Comparison of ENCODE assay signal across 23 cellular contexts in genomic region chr2:191977754-191978153, GRCh38.
DNase-seq lines count a peak whose midpoint lies in the region; ATAC-seq, FAIRE-seq and TF ChIP-seq lines count a peak whose summit lies in the region.
"Had no signal": no experiment of that assay in that cellular context is flagged by ENCODE, and none has a peak within 500 bp of the region (broad histone marks: within the 10 kb centered on the region; RNA-seq: fewer than 3 reads in every experiment).

No MANE protein-coding gene starts in this region.

- in situ Hi-C loops in HepG2 (cut with HindIII; ENCODE audit: extremely low pct_ligation_motif_present, low pct_unique_long_range_greater_than_20kb): no loop called here

- no peak for TF ChIP-seq CTCF in HepG2 (CRISPR knock-in tag; IDR thresholded peaks at IDR 0.05)
- TF ChIP-seq CTCF in right lobe of liver (IDR thresholded peaks at IDR 0.05): no peak
- no peak for TF ChIP-seq CTCF in astrocyte (IDR thresholded peaks at IDR 0.05; ENCODE audit: insufficient read depth, low read depth, low read length)
- no peak for TF ChIP-seq CTCF in fibroblast of pulmonary artery (IDR thresholded peaks at IDR 0.05; ENCODE audit: low read length, missing control alignments)
- no peak for TF ChIP-seq CTCF in type B pancreatic cell (conservative IDR thresholded peaks at IDR 0.05)

- H3K27me3 Mint-ChIP-seq in astrocyte (ENCODE audit: low read depth, unreplicated experiment): no peaks in the 10 kb centered on the region
- no peaks in the 10 kb centered on the region for H3K27me3 Mint-ChIP-seq in type B pancreatic cell
- H3K27me3 Mint-ChIP-seq in activated T-helper 17 cell treated with anti-CD3 and anti-CD28 coated beads, Interleukin-2, amount 50 U/mL, for 72 hours: peaks cover under 1% of the 10 kb centered on the region

- no peak for TF ChIP-seq POLR2A in HepG2 (IDR thresholded peaks at IDR 0.05; ENCODE audit: insufficient read depth in 1 of 2, low read depth in 2 of 2, low read length in 2 of 2)
- no peak for TF ChIP-seq POLR2A in right lobe of liver (IDR thresholded peaks at IDR 0.05)

- H3K4me1 ChIP-seq in HepG2 (ENCODE audit: insufficient read depth, low read length): no peaks in the 10 kb centered on the region
- no peaks in the 10 kb centered on the region for H3K4me1 ChIP-seq in right lobe of liver
- H3K4me1 ChIP-seq in astrocyte (ENCODE audit: insufficient read depth, low read length): peaks cover 17% of the 10 kb centered on the region
- H3K4me1 ChIP-seq: BLaER1 had no signal

- no peaks in the 10 kb centered on the region for H3K27me3 ChIP-seq in HepG2 (ENCODE audit: control insufficient read depth in 1 of 2, insufficient read depth in 2 of 2, low read length in 2 of 2)
- H3K27me3 ChIP-seq in right lobe of liver: no peaks in the 10 kb centered on the region
- no peaks in the 10 kb centered on the region for H3K27me3 ChIP-seq in astrocyte (ENCODE audit: insufficient read depth, low read length)
- H3K27me3 ChIP-seq: BLaER1, SJSA1 had no signal

- no peak overlapping the region for H3K27ac ChIP-seq in HepG2 (ENCODE audit: extremely low read length, insufficient read depth, low read length)
- no peak overlapping the region for H3K27ac ChIP-seq in right lobe of liver
- no peak overlapping the region for H3K27ac ChIP-seq in astrocyte (ENCODE audit: low read depth, low read length)
- H3K27ac ChIP-seq: 22Rv1, BLaER1, SJSA1 had no signal

- H2AFZ ChIP-seq in HepG2 (ENCODE audit: low read length) (no peak overlapping the region), astrocyte (ENCODE audit: low read depth, low read length) (no peak overlapping the region)

- H3K9me3 ChIP-seq in HepG2 (ENCODE audit: low read length) (no peaks in the 10 kb centered on the region), right lobe of liver (no peaks in the 10 kb centered on the region), astrocyte (ENCODE audit: insufficient read depth, low read depth, low read length) (no peaks in the 10 kb centered on the region)
- H3K9me3 ChIP-seq: BLaER1, SJSA1 had no signal

- no peak for TF ChIP-seq EP300 in HepG2 (IDR thresholded peaks at IDR 0.05; ENCODE audit: low read depth in 2 of 2, low read length in 2 of 2)
- no peak for TF ChIP-seq EP300 in HepG2 (CRISPR knock-in tag; IDR thresholded peaks at IDR 0.05; ENCODE audit: borderline replicate concordance)

- no peak for FAIRE-seq in HepG2 (lab: Jason Lieb, UNC)
- FAIRE-seq in astrocyte (lab: Jason Lieb, UNC): peak; percentile 29
- FAIRE-seq: GM12892, GM18507, HTR-8/SVneo had no signal

- H3K27ac Mint-ChIP-seq in astrocyte (ENCODE audit: unreplicated experiment): no peak overlapping the region
- no peak overlapping the region for H3K27ac Mint-ChIP-seq in type B pancreatic cell
- no peak overlapping the region for H3K27ac Mint-ChIP-seq in activated T-helper 17 cell treated with anti-CD3 and anti-CD28 coated beads, Interleukin-2, amount 50 U/mL, for 72 hours
- H3K27ac Mint-ChIP-seq: CD4-positive, alpha-beta memory T cell had no signal

- intact Hi-C loops in HepG2 (cut with micrococcal nuclease; ENCODE audit: unreplicated experiment): no loop called here
- intact Hi-C loops in right lobe of liver (cut with DNase I): no loop called here

- ATAC-seq in HepG2 (no peak), right lobe of liver (no peak), GM19023 (IDR thresholded peaks at IDR 0.05; ENCODE audit: unreplicated experiment) (no peak)
- no peak for ATAC-seq in activated T-helper 17 cell treated with anti-CD3 and anti-CD28 coated beads, Interleukin-2, amount 50 U/mL, for 72 hours (replicated peaks)
- ATAC-seq: HCT116, Panc1 had no signal

- no TSS peak for BruUV-seq in HepG2 (replicated peaks; lab: Mats Ljungman, UMichigan)

- DNase-seq in HepG2 (ENCODE audit: low spot score) (no peak), right lobe of liver (no peak), astrocyte (ENCODE audit: low read depth) (no peak), fibroblast of pulmonary artery (ENCODE audit: low read depth) (peak; percentile 13), NCI-H1417 treated with DMSO at 0.1 percent for 48 hours (lab: John Stamatoyannopoulos, UW) (no peak), type B pancreatic cell (ENCODE audit: extremely low spot score, unreplicated experiment) (no peak)
- DNase-seq: CD4-positive, alpha-beta memory T cell; DMS153; NCI-H1092 treated with DMSO at 0.1 percent for 48 hours; NCI-H1694; NCI-H2081 treated with DMSO at 0.1 percent for 48 hours; NCI-H446 treated with DMSO at 0.1 percent for 48 hours; NCI-H69 had no signal

- H3K4me3 Mint-ChIP-seq in astrocyte (ENCODE audit: unreplicated experiment) (no peak overlapping the region), type B pancreatic cell (no peak overlapping the region)
- H3K4me3 Mint-ChIP-seq in activated T-helper 17 cell treated with anti-CD3 and anti-CD28 coated beads, Interleukin-2, amount 50 U/mL, for 72 hours: no peak overlapping the region
- H3K4me3 Mint-ChIP-seq: CD4-positive, alpha-beta memory T cell had no signal

- peaks cover 1% of the 10 kb centered on the region for H3K4me1 Mint-ChIP-seq in astrocyte (ENCODE audit: low read depth, unreplicated experiment)
- peaks cover 7% of the 10 kb centered on the region for H3K4me1 Mint-ChIP-seq in type B pancreatic cell (ENCODE audit: unreplicated experiment)
- no peaks in the 10 kb centered on the region for H3K4me1 Mint-ChIP-seq in activated T-helper 17 cell treated with anti-CD3 and anti-CD28 coated beads, Interleukin-2, amount 50 U/mL, for 72 hours
- H3K4me1 Mint-ChIP-seq: CD4-positive, alpha-beta memory T cell had no signal

- H3K9ac ChIP-seq in HepG2 (ENCODE audit: insufficient read depth, low read depth, low read length) (no peak overlapping the region), astrocyte (ENCODE audit: low read length) (no peak overlapping the region)
- H3K9ac ChIP-seq: BLaER1 had no signal

- no peaks in the 10 kb centered on the region for H3K79me2 ChIP-seq in HepG2 (ENCODE audit: insufficient read depth, low read length)
- H3K79me2 ChIP-seq in astrocyte (ENCODE audit: insufficient read depth, low read length): no peaks in the 10 kb centered on the region

- H3K9me3 Mint-ChIP-seq in astrocyte (ENCODE audit: unreplicated experiment) (no peaks in the 10 kb centered on the region), type B pancreatic cell (peaks cover 13% of the 10 kb centered on the region)
- no peaks in the 10 kb centered on the region for H3K9me3 Mint-ChIP-seq in activated T-helper 17 cell treated with anti-CD3 and anti-CD28 coated beads, Interleukin-2, amount 50 U/mL, for 72 hours

- H3K4me2 ChIP-seq in HepG2 (ENCODE audit: low read depth, low read length): no peak overlapping the region
- H3K4me2 ChIP-seq in astrocyte (ENCODE audit: low read length): no peak overlapping the region
- H3K4me2 ChIP-seq: BLaER1 had no signal

- 38% methylated on average over 1 of the region's 1 CpG for WGBS in HepG2 (ENCODE audit: low lambda C conversion rate)
- 67% methylated on average over 1 of the region's 1 CpG for WGBS in right lobe of liver (ENCODE audit: insufficient coverage, low coverage, low lambda C conversion rate, missing lambda C conversion rate)

- H3K36me3 ChIP-seq in HepG2 (replicated peaks in 1 of 2; ENCODE audit: control insufficient read depth in 1 of 2, insufficient read depth in 2 of 2, low read length in 2 of 2): no peaks in the 10 kb centered on the region
- H3K36me3 ChIP-seq in right lobe of liver: no peaks in the 10 kb centered on the region
- H3K36me3 ChIP-seq in astrocyte (ENCODE audit: insufficient read depth, low read length): no peaks in the 10 kb centered on the region
- H3K36me3 ChIP-seq: BLaER1, SJSA1 had no signal

- CTCF ChIA-PET in HepG2 (lab: Yijun Ruan, JAX; ENCODE audit: low intra/inter-chr PET ratio, low total read pairs): no interaction called here

- TF ChIP-seq RAD21 in HepG2 (CRISPR knock-in tag; IDR thresholded peaks at IDR 0.05): no peak

- H3K36me3 Mint-ChIP-seq in astrocyte (ENCODE audit: low read depth, unreplicated experiment) (no peaks in the 10 kb centered on the region), type B pancreatic cell (peaks cover 5% of the 10 kb centered on the region)
- no peaks in the 10 kb centered on the region for H3K36me3 Mint-ChIP-seq in activated T-helper 17 cell treated with anti-CD3 and anti-CD28 coated beads, Interleukin-2, amount 50 U/mL, for 72 hours (ENCODE audit: low read depth)
- H3K36me3 Mint-ChIP-seq: CD4-positive, alpha-beta memory T cell had no signal

- H3K4me3 ChIP-seq in HepG2 (replicated peaks in 1 of 3; ENCODE audit: insufficient read depth in 1 of 3, low read depth in 2 of 3, low read length in 3 of 3): no peak overlapping the region
- no peak overlapping the region for H3K4me3 ChIP-seq in right lobe of liver
- no peak overlapping the region for H3K4me3 ChIP-seq in astrocyte (ENCODE audit: insufficient read depth, low read depth, low read length)
- H3K4me3 ChIP-seq in fibroblast of pulmonary artery (replicated peaks; ENCODE audit: low read depth, low read length): no peak overlapping the region
- H3K4me3 ChIP-seq: BLaER1, SJSA1 had no signal

- H4K20me1 ChIP-seq in HepG2 (ENCODE audit: insufficient read depth, low read length) (no peaks in the 10 kb centered on the region), astrocyte (ENCODE audit: insufficient read depth, low read length) (no peaks in the 10 kb centered on the region)
- H4K20me1 ChIP-seq: BLaER1 had no signal

- POLR2A ChIA-PET in HepG2 (lab: Yijun Ruan, JAX): no interaction called here

TF ChIP-seq in HepG2, 621 proteins besides CTCF, POLR2A, EP300 and RAD21:
- TF ChIP-seq MAFF (IDR thresholded peaks at IDR 0.05; ENCODE audit: low read depth, low read length) (peak; percentile 33; the same call in 1 of the 2 replicates), SMAD9 (CRISPR knock-in tag; IDR thresholded peaks at IDR 0.05) (no peak), MAFK (conservative IDR thresholded peaks at IDR 0.05 in 1 of 2, IDR thresholded peaks at IDR 0.05 in 1 of 2; ENCODE audit: low read length in 2 of 2) (peak; percentile 54 to 73)
